18 cellular contexts compared by ENCODE assay signal in genomic region chr3:48689384-48689783, GRCh38. TPM values are rescaled to one million over a fixed set of nuclear protein-coding genes. Genes with fewer than 3 reads are reported as not detected.
DNase-seq lines count a peak whose midpoint lies in the region; FAIRE-seq and TF ChIP-seq lines count a peak whose summit lies in the region.
"Had no signal": no experiment of that assay in that cellular context is flagged by ENCODE, and none has a peak within 500 bp of the region (broad histone marks: within the 10 kb centered on the region; RNA-seq: fewer than 3 reads in every experiment).

No MANE protein-coding gene starts in this region.

- no peaks in the 10 kb centered on the region for H3K27me3 ChIP-seq in H1 (replicated peaks in 1 of 4; ENCODE audit: control insufficient read depth in 3 of 4, extremely low read depth in 1 of 4, insufficient read depth in 3 of 4, low read length in 3 of 4)
- no peaks in the 10 kb centered on the region for H3K27me3 ChIP-seq in tibial nerve
- H3K27me3 ChIP-seq in suprapubic skin = no peaks in the 10 kb centered on the region

- FAIRE-seq in GM12891 (lab: Jason Lieb, UNC) (no peak), H1 (lab: Jason Lieb, UNC) (no peak)
- FAIRE-seq: A204.1, GM19239, K562 had no signal

- peak overlapping the region; percentile 85 for H3K27ac ChIP-seq in RWPE1
- no peak overlapping the region for H3K27ac ChIP-seq in H1 (ENCODE audit: low read depth, low read length)
- H3K27ac ChIP-seq in tibial nerve = peak overlapping the region in 3 of 4 donors; percentile 6 to 98 (median 63)
- no peak overlapping the region for H3K27ac ChIP-seq in suprapubic skin
- H3K27ac ChIP-seq: C4-2B, HL-60 had no signal

- H3K9me3 ChIP-seq in H1 (ENCODE audit: insufficient read depth in 2 of 2, low read depth in 1 of 2, low read length in 1 of 2) (no peaks in the 10 kb centered on the region), tibial nerve (no peaks in the 10 kb centered on the region), suprapubic skin (no peaks in the 10 kb centered on the region)
- H3K9me3 ChIP-seq: HAP-1 had no signal

- peaks cover 4% of the 10 kb centered on the region; the same call in 1 of the 2 replicates for H3K79me1 ChIP-seq in H1 (ENCODE audit: low read depth, low read length)

- POLR2A ChIA-PET in RWPE1 (lab: Yijun Ruan, JAX; ENCODE audit: low non-redundant PET) (no interaction called here), H1 (lab: Charles Lee; ENCODE audit: partially characterized antibody) (interaction anchor here (1.7 to 13.3 kb wide), 3 partner anchors 22 to 36 kb away, joined by 3 to 187 read pairs (median 58); partner anchors contain the start of genes CELSR3 and IP6K2)

- no peak overlapping the region for H2AK5ac ChIP-seq in H1 (ENCODE audit: low read depth, low read length)

- no peak for DNase-seq in GM12891 (ENCODE audit: insufficient read length, low spot score)
- no peak for DNase-seq in RWPE1 (ENCODE audit: low spot score)
- no peak for DNase-seq in H1 (ENCODE audit: low read depth in 1 of 2, low spot score in 2 of 2)
- DNase-seq in tibial nerve (ENCODE audit: low spot score in 2 of 2) = no peak
- no peak for DNase-seq in suprapubic skin (ENCODE audit: low spot score in 2 of 2)
- DNase-seq in hepatic stellate cell (ENCODE audit: low spot score) = no peak
- DNase-seq in stimulated activated CD4-positive, alpha-beta T cell treated with anti-CD3 and anti-CD28 coated beads, Interleukin-2, amount 100 ng/mL, for 48 hours = no peak
- DNase-seq: ACHN; CD4-positive, alpha-beta T cell; DMS153; DMS79 treated with DMSO at 0.1 percent for 48 hours; GF-D8 had no signal

- H3K23ac ChIP-seq in H1 (ENCODE audit: insufficient read length) = no peak overlapping the region

- H3K4me3 ChIP-seq in H1 (ENCODE audit: extremely low read depth in 1 of 4, insufficient read depth in 2 of 4, low read depth in 3 of 4, low read length in 4 of 4) = no peak overlapping the region
- H3K4me3 ChIP-seq in tibial nerve = no peak overlapping the region
- no peak overlapping the region for H3K4me3 ChIP-seq in suprapubic skin
- H3K4me3 ChIP-seq: HAP-1, K562 had no signal

- 78% methylated on average over 5 of the region's 5 CpGs; no CpG with 5 or more reads in 1 of the 2 experiments for WGBS in H1 (ENCODE audit: extremely low coverage in 1 of 2, insufficient coverage in 1 of 2, insufficient read length in 1 of 2, insufficient replicate concordance in 2 of 2, low coverage in 1 of 2, low lambda C conversion rate in 2 of 2, missing lambda C conversion rate in 1 of 2), 2 experiments
- WGBS in tibial nerve, 2 donors = 75 to 84% methylated on average over 5 of the region's 5 CpGs
- WGBS in suprapubic skin = 71% methylated on average over 5 of the region's 5 CpGs

- peaks cover 0 to 5% (median 3%) of the 10 kb centered on the region in 4 experiments; a peak in 3 of 7 replicates for H3K4me1 ChIP-seq in H1 (replicated peaks in 1 of 4; ENCODE audit: control insufficient read depth in 3 of 4, insufficient read depth in 4 of 4, low read length in 3 of 4)
- peaks cover 0 to 67% (median 10%) of the 10 kb centered on the region in 4 donors for H3K4me1 ChIP-seq in tibial nerve
- H3K4me1 ChIP-seq in suprapubic skin = peaks cover 43% of the 10 kb centered on the region

- H3K14ac ChIP-seq in H1 (ENCODE audit: insufficient read length) = no peak overlapping the region

- H4K5ac ChIP-seq in H1 (ENCODE audit: insufficient read length, low read depth, low read length) = no peak overlapping the region

- no peak overlapping the region for H2BK12ac ChIP-seq in H1 (ENCODE audit: low read depth, low read length)

- TF ChIP-seq EP300 in H1 (IDR thresholded peaks at IDR 0.05; ENCODE audit: borderline replicate concordance in 1 of 2, low read depth in 2 of 2, low read length in 2 of 2) (no peak), tibial nerve (IDR thresholded peaks at IDR 0.05) (no peak), suprapubic skin (IDR thresholded peaks at IDR 0.05) (no peak)

- H4K91ac ChIP-seq in H1 (replicated peaks; ENCODE audit: insufficient read length, low read length) = no peak overlapping the region

- H2BK5ac ChIP-seq in H1 (ENCODE audit: low read depth, low read length) = no peak overlapping the region

- no peak overlapping the region for H3K4me2 ChIP-seq in H1 (ENCODE audit: insufficient read depth in 1 of 2, low read depth in 2 of 2, low read length in 2 of 2)

- TF ChIP-seq POLR2A in GM12891 (IDR thresholded peaks at IDR 0.05; ENCODE audit: low read depth, low read length) = no peak; the same call in 1 of the 2 replicates
- no peak for TF ChIP-seq POLR2A in H1 (IDR thresholded peaks at IDR 0.05; ENCODE audit: control extremely low read depth in 1 of 2, low read depth in 2 of 2, low read length in 2 of 2)
- TF ChIP-seq POLR2A in tibial nerve (IDR thresholded peaks at IDR 0.05) = no peak
- TF ChIP-seq POLR2A in suprapubic skin (IDR thresholded peaks at IDR 0.05) = no peak

- H3K23me2 ChIP-seq in H1 (ENCODE audit: low read depth, low read length) = peaks cover 8% of the 10 kb centered on the region; the same call in 1 of the 2 replicates

- no peak overlapping the region for H2AFZ ChIP-seq in H1 (ENCODE audit: low read length)

- no peak overlapping the region for H3K56ac ChIP-seq in H1 (replicated peaks; ENCODE audit: insufficient read length, low read depth, low read length)

- H3K9ac ChIP-seq in H1 (replicated peaks in 1 of 4; ENCODE audit: extremely low read depth in 1 of 4, low read depth in 3 of 4, low read length in 3 of 4) = no peak overlapping the region

- TF ChIP-seq RAD21 in H1 (IDR thresholded peaks at IDR 0.05 in 1 of 2, conservative IDR thresholded peaks at IDR 0.05 in 1 of 2; ENCODE audit: low read depth in 2 of 2, low read length in 2 of 2) = no peak

- no peak overlapping the region for H3K18ac ChIP-seq in H1 (ENCODE audit: extremely low read depth, low read length)

- no peak overlapping the region for H3K4ac ChIP-seq in H1 (replicated peaks; ENCODE audit: insufficient read length, low read depth, low read length)

- H3K36me3 ChIP-seq in H1 (ENCODE audit: control insufficient read depth in 2 of 4, insufficient read depth in 4 of 4, low read length in 3 of 4) = peaks cover 41 to 71% (median 61%) of the 10 kb centered on the region in 4 experiments
- H3K36me3 ChIP-seq in tibial nerve = peaks cover 6 to 71% (median 35%) of the 10 kb centered on the region in 3 donors
- peaks cover 71% of the 10 kb centered on the region for H3K36me3 ChIP-seq in suprapubic skin

- TF ChIP-seq CTCF in RWPE1 (conservative IDR thresholded peaks at IDR 0.05; ENCODE audit: low read depth) = no peak
- TF ChIP-seq CTCF in H1 (IDR thresholded peaks at IDR 0.05; ENCODE audit: control extremely low read depth in 1 of 3, insufficient read depth in 1 of 3, low read depth in 1 of 3, low read length in 3 of 3) = no peak
- no peak for TF ChIP-seq CTCF in tibial nerve (IDR thresholded peaks at IDR 0.05)
- no peak for TF ChIP-seq CTCF in suprapubic skin (IDR thresholded peaks at IDR 0.05)

- H2BK120ac ChIP-seq in H1 (replicated peaks; ENCODE audit: low read depth, low read length) = no peak overlapping the region

- no peak overlapping the region for H2BK15ac ChIP-seq in H1 (ENCODE audit: low read length)

- CTCF ChIA-PET in RWPE1 (lab: Yijun Ruan, JAX) = no interaction called here
- CTCF ChIA-PET in H1 (lab: Charles Lee; ENCODE audit: partially characterized antibody) = interaction anchor here (0.8 to 2.2 kb wide), 2 partner anchors 51 to 322 kb away, joined by 3 to 7 read pairs; no protein-coding TSS in a partner anchor

- H3K79me2 ChIP-seq in H1 (ENCODE audit: control insufficient read depth in 1 of 2, insufficient read depth in 2 of 2, low read length in 2 of 2) = peaks cover 3 to 26% of the 10 kb centered on the region in 2 experiments; a peak in 3 of 4 replicates

- H2BK20ac ChIP-seq in H1 (ENCODE audit: low read length) = no peak overlapping the region

- no peak overlapping the region; the same call in 1 of the 2 replicates for H4K8ac ChIP-seq in H1 (ENCODE audit: extremely low read depth, insufficient read depth, low read length)

- H4K20me1 ChIP-seq in H1 (replicated peaks in 1 of 2; ENCODE audit: control insufficient read depth in 1 of 2, insufficient read depth in 2 of 2, low read length in 2 of 2) = peaks cover 16 to 20% of the 10 kb centered on the region in 2 experiments

RNA-seq across cellular contexts. Expression of gene NCKIPSD, which starts 3.7 kb away (rescaled TPM):
- 22.4 TPM for polyA plus RNA-seq in GM12891 (2012; ENCODE audit: low read depth, missing spikeins)
- total RNA-seq in H1 (2021; fragmentation: NEBNext Ultra II Directional; extraction: Animal tissue kit (Norgen Biotek cat#: 25700)) = 31.7 and 34.7 TPM in 2 replicates
- 91.8 and 114 TPM in 2 replicates for polyA plus RNA-seq in H1 (2011; rRNA removed)
- polyA plus RNA-seq in H1 (2011; cell fraction: cytosol; rRNA removed) = 64.6 TPM
- polyA plus RNA-seq in H1 (2011; cell fraction: nucleus; rRNA removed) = 127 TPM
- polyA plus RNA-seq in H1 (2012, experiment 1 of 2) = 20.3 to 43.2 TPM (median 36.1 TPM) in 4 replicates
- 31.2 TPM for polyA plus RNA-seq in H1 (2012, experiment 2 of 2)
- 19.0 TPM for polyA plus RNA-seq in H1 (2013, experiment 1 of 2)
- 19.0 TPM for polyA plus RNA-seq in H1 (2013, experiment 2 of 2)
- polyA minus RNA-seq in H1 (2011; rRNA and poly(A)+ RNA removed) = 47.8 and 85.2 TPM in 2 replicates
- 45.2 TPM for polyA minus RNA-seq in H1 (2011; cell fraction: cytosol; rRNA and poly(A)+ RNA removed)
- 48.5 TPM for polyA minus RNA-seq in H1 (2011; cell fraction: nucleus; rRNA and poly(A)+ RNA removed)
- total RNA-seq in tibial nerve = 10 to 100 TPM; 32.4 to 88.5 (median 51.8) TPM
- total RNA-seq in suprapubic skin = 10 to 100 TPM; 34.8 to 59.2 (median 44.9) TPM

RNA-seq across cellular contexts. Expression of gene CELSR3, which starts 26.7 kb away (rescaled TPM):
- 0.35 TPM for polyA plus RNA-seq in GM12891 (2012; ENCODE audit: low read depth, missing spikeins)
- total RNA-seq in H1 (2021; fragmentation: NEBNext Ultra II Directional; extraction: Animal tissue kit (Norgen Biotek cat#: 25700)) = 26.7 and 29.5 TPM in 2 replicates
- polyA plus RNA-seq in H1 (2011; rRNA removed) = 11.6 and 17.5 TPM in 2 replicates
- 11.5 TPM for polyA plus RNA-seq in H1 (2011; cell fraction: cytosol; rRNA removed)
- polyA plus RNA-seq in H1 (2011; cell fraction: nucleus; rRNA removed) = 57.7 TPM
- 16.1 to 23.3 TPM (median 21.1 TPM) in 4 replicates for polyA plus RNA-seq in H1 (2012, experiment 1 of 2)
- polyA plus RNA-seq in H1 (2012, experiment 2 of 2) = 19.3 TPM
- 17.3 TPM for polyA plus RNA-seq in H1 (2013, experiment 1 of 2)
- 14.2 TPM for polyA plus RNA-seq in H1 (2013, experiment 2 of 2)
- polyA minus RNA-seq in H1 (2011; rRNA and poly(A)+ RNA removed) = 26.2 and 26.5 TPM in 2 replicates
- polyA minus RNA-seq in H1 (2011; cell fraction: cytosol; rRNA and poly(A)+ RNA removed) = 20.9 TPM
- 30.1 TPM for polyA minus RNA-seq in H1 (2011; cell fraction: nucleus; rRNA and poly(A)+ RNA removed)
- 10 to 100 TPM in 1 of 4 donors, 1 to 10 TPM in 2, under 1 TPM in 1; 0.87 to 13.5 (median 1.5) TPM for total RNA-seq in tibial nerve
- total RNA-seq in suprapubic skin = 1 to 10 TPM; 1.6 to 3.2 (median 2.0) TPM

RNA-seq across cellular contexts. Expression of gene IP6K2, which starts 27.6 kb away (rescaled TPM):
- polyA plus RNA-seq in GM12891 (2012; ENCODE audit: low read depth, missing spikeins) = 59.7 TPM
- 89.4 and 95.8 TPM in 2 replicates for total RNA-seq in H1 (2021; fragmentation: NEBNext Ultra II Directional; extraction: Animal tissue kit (Norgen Biotek cat#: 25700))
- 144 and 166 TPM in 2 replicates for polyA plus RNA-seq in H1 (2011; rRNA removed)
- polyA plus RNA-seq in H1 (2011; cell fraction: cytosol; rRNA removed) = 147 TPM
- polyA plus RNA-seq in H1 (2011; cell fraction: nucleus; rRNA removed) = 343 TPM
- polyA plus RNA-seq in H1 (2012, experiment 1 of 2) = 107 to 124 TPM (median 113 TPM) in 4 replicates
- polyA plus RNA-seq in H1 (2012, experiment 2 of 2) = 81.5 TPM
- polyA plus RNA-seq in H1 (2013, experiment 1 of 2) = 118 TPM
- polyA plus RNA-seq in H1 (2013, experiment 2 of 2) = 106 TPM
- 89.4 and 110 TPM in 2 replicates for polyA minus RNA-seq in H1 (2011; rRNA and poly(A)+ RNA removed)
- polyA minus RNA-seq in H1 (2011; cell fraction: cytosol; rRNA and poly(A)+ RNA removed) = 53.8 TPM
- 90.6 TPM for polyA minus RNA-seq in H1 (2011; cell fraction: nucleus; rRNA and poly(A)+ RNA removed)
- total RNA-seq in tibial nerve (100 to 1,000 TPM; 130 to 202 (median 171) TPM), suprapubic skin (100 to 1,000 TPM; 169 to 269 (median 246) TPM)

RNA-seq across cellular contexts. Expression of gene SLC26A6, which starts 54.1 kb away (rescaled TPM):
- 6.7 TPM for polyA plus RNA-seq in GM12891 (2012; ENCODE audit: low read depth, missing spikeins)
- total RNA-seq in H1 (2021; fragmentation: NEBNext Ultra II Directional; extraction: Animal tissue kit (Norgen Biotek cat#: 25700)) = 50.4 and 51.2 TPM in 2 replicates
- polyA plus RNA-seq in H1 (2011; rRNA removed) = 58.0 and 97.1 TPM in 2 replicates
- polyA plus RNA-seq in H1 (2011; cell fraction: cytosol; rRNA removed) = 56.2 TPM
- polyA plus RNA-seq in H1 (2011; cell fraction: nucleus; rRNA removed) = 414 TPM
- 41.3 to 61.6 TPM (median 60.3 TPM) in 4 replicates for polyA plus RNA-seq in H1 (2012, experiment 1 of 2)
- 50.8 TPM for polyA plus RNA-seq in H1 (2012, experiment 2 of 2)
- 59.4 TPM for polyA plus RNA-seq in H1 (2013, experiment 1 of 2)
- polyA plus RNA-seq in H1 (2013, experiment 2 of 2) = 53.8 TPM
- polyA minus RNA-seq in H1 (2011; rRNA and poly(A)+ RNA removed) = 49.8 and 64.4 TPM in 2 replicates
- 34.9 TPM for polyA minus RNA-seq in H1 (2011; cell fraction: cytosol; rRNA and poly(A)+ RNA removed)
- 74.3 TPM for polyA minus RNA-seq in H1 (2011; cell fraction: nucleus; rRNA and poly(A)+ RNA removed)
- total RNA-seq in tibial nerve (10 to 100 TPM; 13.8 to 26.4 (median 15.9) TPM), suprapubic skin (10 to 100 TPM; 14.0 to 29.4 (median 24.1) TPM)

Comparison
In these comparisons a context has a peak if more than half of its experiments do, and no peak if none do; other contexts are left out.
1. H3K27ac ChIP-seq: peak in RWPE1 (single experiment) and tibial nerve (3 of 4); none in H1 (single experiment) and suprapubic skin (single experiment).